ENCODE assay signal across 18 cellular contexts in genomic region chr5:1661831-1662558, GRCh38.
DNase-seq lines count a peak whose midpoint lies in the region; ATAC-seq and TF ChIP-seq lines count a peak whose summit lies in the region.
"Had no signal": no experiment of that assay in that cellular context is flagged by ENCODE, and none has a peak within 500 bp of the region (broad histone marks: within the 10 kb centered on the region; RNA-seq: fewer than 3 reads in every experiment).

No MANE protein-coding gene starts in this region.

- H3K9me3 ChIP-seq in left ventricle myocardium inferior (replicated peaks) = no peaks in the 10 kb centered on the region
- H3K9me3 ChIP-seq: BE2C, Peyer's patch had no signal

- no peak overlapping the region for H3K27ac ChIP-seq in left ventricle myocardium inferior (replicated peaks)
- H3K27ac ChIP-seq: Peyer's patch had no signal

- peaks cover 92% of the 10 kb centered on the region for H3K27me3 ChIP-seq in left ventricle myocardium inferior (ENCODE audit: low read depth)
- H3K27me3 ChIP-seq: Peyer's patch had no signal

- no peaks in the 10 kb centered on the region for H3K36me3 ChIP-seq in left ventricle myocardium inferior
- H3K36me3 ChIP-seq: BE2C, Peyer's patch had no signal

- intact Hi-C loops in cardiac septum (cut with DNase I) (no loop called here), left ventricle myocardium inferior (cut with micrococcal nuclease) (no loop called here)

- H3K4me3 ChIP-seq in left ventricle myocardium inferior = no peak overlapping the region
- H3K4me3 ChIP-seq: GM12878, Peyer's patch had no signal

- ATAC-seq in omental fat pad (ENCODE audit: low FRiP score) (peak; percentile 41), HG03097 (IDR thresholded peaks at IDR 0.05; ENCODE audit: low FRiP score, unreplicated experiment) (no peak), HG02610 (IDR thresholded peaks at IDR 0.05; ENCODE audit: unreplicated experiment) (no peak)
- ATAC-seq: GM12878 had no signal

- DNase-seq in cardiac septum (ENCODE audit: low spot score) (peak; percentile 68), left ventricle myocardium inferior (no peak), islet precursor cell (peak; percentile 39), omental fat pad (ENCODE audit: low spot score) (no peak)
- DNase-seq in stimulated activated CD4-positive, alpha-beta T cell treated with anti-CD3 and anti-CD28 coated beads, Interleukin-15, amount 100 ng/mL, for 24 hours = no peak
- DNase-seq: BE2C; CD4-positive, alpha-beta memory T cell; DMS79; Karpas-422; MM.1S; NCI-H1105 treated with DMSO at 0.1 percent for 48 hours; NCI-H187; NCI-H774; SHP77 treated with DMSO at 0.1 percent for 48 hours had no signal

- H3K4me1 ChIP-seq in left ventricle myocardium inferior = peaks cover 4% of the 10 kb centered on the region
- H3K4me1 ChIP-seq: BE2C had no signal

- TF ChIP-seq CTCF in left ventricle myocardium inferior (IDR thresholded peaks at IDR 0.05; ENCODE audit: borderline replicate concordance) (no peak), omental fat pad (IDR thresholded peaks at IDR 0.05) (no peak)

Comparison
In these comparisons a context has a peak if more than half of its experiments do, and no peak if none do; other contexts are left out.
1. DNase-seq: peak in cardiac septum (single experiment) and islet precursor cell (single experiment); none in left ventricle myocardium inferior (single experiment), omental fat pad (single experiment) and stimulated activated CD4-positive, alpha-beta T cell treated with anti-CD3 and anti-CD28 coated beads, Interleukin-15, amount 100 ng/mL, for 24 hours (single experiment).